Comparison of ENCODE assay signal across 10 cellular contexts in the genomic region with DNA sequence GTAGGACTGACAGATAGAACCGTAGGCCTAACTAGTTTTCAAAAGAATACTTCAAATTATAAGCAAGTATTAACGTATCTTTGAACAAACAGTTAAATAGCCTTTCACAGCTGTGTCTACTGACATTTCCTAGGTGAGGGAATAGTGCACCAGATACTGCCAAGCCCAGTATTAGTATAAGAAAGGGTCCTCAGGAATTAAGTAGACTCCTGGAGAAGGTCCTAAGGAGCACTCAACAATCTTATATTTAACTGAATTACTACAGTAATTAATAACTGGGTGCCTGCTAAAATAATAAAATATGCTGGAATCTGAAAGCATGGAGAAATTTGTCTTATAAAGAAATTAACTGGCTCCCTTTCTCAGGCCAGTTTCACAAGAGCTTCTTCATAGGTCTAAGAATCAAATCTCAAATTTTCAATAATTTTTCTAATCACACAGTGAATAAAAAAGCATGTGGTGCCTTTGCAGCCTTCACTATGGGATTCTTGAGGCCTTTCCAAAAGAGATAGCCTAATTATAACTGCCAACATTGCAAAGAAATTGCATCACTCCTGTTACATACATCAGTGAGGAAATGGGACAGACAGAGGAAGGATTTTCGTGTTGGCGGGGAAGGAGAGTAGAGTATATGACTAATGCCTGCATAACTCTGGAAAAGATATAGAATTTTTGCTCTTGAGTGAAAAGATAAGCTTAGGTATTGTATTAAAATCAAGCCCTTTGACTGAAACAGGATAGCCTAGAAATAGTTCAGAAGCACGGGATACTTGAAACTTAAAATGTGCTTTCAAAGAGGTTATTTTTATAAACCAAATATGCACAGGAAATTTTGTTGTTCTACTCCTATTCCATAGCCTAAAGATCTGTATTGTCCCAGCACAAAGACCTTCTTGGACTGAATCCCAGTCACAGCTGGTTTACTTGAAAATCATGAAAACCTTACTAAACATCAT.
A peak's percentile ranks its signal among the peaks of the same experiment; 100 is the strongest.
DNase-seq lines count a peak whose midpoint lies in the region; ATAC-seq, FAIRE-seq and TF ChIP-seq lines count a peak whose summit lies in the region.
"Had no signal": no experiment of that assay in that cellular context is flagged by ENCODE, and none has a peak within 500 bp of the region (broad histone marks: within the 10 kb centered on the region; RNA-seq: fewer than 3 reads in every experiment).

No MANE protein-coding gene starts in this region.

- H3K4me3 ChIP-seq in NB4 (ENCODE audit: low read depth, low read length) (no peak overlapping the region), bronchial epithelial cell (ENCODE audit: low read depth, low read length) (no peak overlapping the region), left lung (no peak overlapping the region), H7 (ENCODE audit: insufficient read depth, low read depth, low read length) (no peak overlapping the region)

- FAIRE-seq in bronchial epithelial cell (lab: Jason Lieb, UNC), result no peak
- FAIRE-seq: G401.6 had no signal

- no peaks in the 10 kb centered on the region for H3K9me3 ChIP-seq in left lung

- peaks cover 0 to 10% of the 10 kb centered on the region in 2 donors for H3K4me1 ChIP-seq in left lung

- TF ChIP-seq POLR2A in NB4 (IDR thresholded peaks at IDR 0.05; ENCODE audit: extremely low read depth, insufficient read length), result no peak

- TF ChIP-seq CTCF in NB4 (IDR thresholded peaks at IDR 0.05; ENCODE audit: low read depth, low read length) (no peak), bronchial epithelial cell (IDR thresholded peaks at IDR 0.05; ENCODE audit: insufficient read depth, low read length, severe bottlenecking) (no peak), left lung (IDR thresholded peaks at IDR 0.05) (no peak)

- no peaks in the 10 kb centered on the region for H3K27me3 ChIP-seq in bronchial epithelial cell (ENCODE audit: control insufficient read depth, insufficient read depth, low read length)
- H3K27me3 ChIP-seq in left lung, result no peaks in the 10 kb centered on the region
- no peaks in the 10 kb centered on the region for H3K27me3 ChIP-seq in H7 (ENCODE audit: control insufficient read depth, insufficient read depth, low read length)

- H3K27ac ChIP-seq in left lung, result peak overlapping the region in 1 of 2 donors; percentile 23

- DNase-seq in COLO829 (ENCODE audit: low spot score) (peak; percentile 37), NB4 (ENCODE audit: low read depth) (peak; percentile 75), bronchial epithelial cell (ENCODE audit: low read depth) (peak; percentile 88), left lung (no peak), H7 (no peak), NCI-H446 treated with DMSO at 0.1 percent for 48 hours (lab: John Stamatoyannopoulos, UW) (no peak)
- DNase-seq: effector memory CD8-positive, alpha-beta T cell had no signal

- H3K36me3 ChIP-seq in bronchial epithelial cell (ENCODE audit: control insufficient read depth, insufficient read depth, low read length), result no peaks in the 10 kb centered on the region
- no peaks in the 10 kb centered on the region for H3K36me3 ChIP-seq in left lung
- no peaks in the 10 kb centered on the region for H3K36me3 ChIP-seq in H7 (replicated peaks; ENCODE audit: control insufficient read depth, insufficient read depth, low read length)

- peak; percentile 76 for ATAC-seq in left lung
- ATAC-seq in HG02870 (IDR thresholded peaks at IDR 0.05; ENCODE audit: unreplicated experiment), result no peak
- no peak for ATAC-seq in HG02588 (IDR thresholded peaks at IDR 0.05; ENCODE audit: unreplicated experiment)
- ATAC-seq: effector memory CD8-positive, alpha-beta T cell had no signal

- intact Hi-C loops in left lung (cut with DNase I), result no loop called here

Comparison
In these comparisons a context has a peak if more than half of its experiments do, and no peak if none do; other contexts are left out.
1. DNase-seq: peak in COLO829 (single experiment), NB4 (single experiment) and bronchial epithelial cell (single experiment); none in left lung (0 of 2), H7 (single experiment) and NCI-H446 treated with DMSO at 0.1 percent for 48 hours (single experiment).